ENCODE assay signal across 8 cellular contexts in genomic region chr6:43426928-43427405, GRCh38. TPM values are rescaled to one million over a fixed set of nuclear protein-coding genes. Genes with fewer than 3 reads are reported as not detected.
DNase-seq lines count a peak whose midpoint lies in the region; ATAC-seq, FAIRE-seq and TF ChIP-seq lines count a peak whose summit lies in the region.

No MANE protein-coding gene starts in this region.

- in situ Hi-C loops in HepG2 (cut with HindIII; ENCODE audit: extremely low pct_ligation_motif_present, low pct_unique_long_range_greater_than_20kb), result no loop called here

- peaks cover 0 to under 1% of the 10 kb centered on the region in 2 donors for H3K36me3 ChIP-seq in adrenal gland (replicated peaks in 1 of 2)
- peaks cover 0 to 5% of the 10 kb centered on the region in 2 experiments; a peak in 1 of 5 replicates for H3K36me3 ChIP-seq in HepG2 (replicated peaks in 1 of 2; ENCODE audit: control insufficient read depth in 1 of 2, insufficient read depth in 2 of 2, low read length in 2 of 2)
- H3K36me3 ChIP-seq in tibial artery, result peaks cover 0 to 8% (median 6%) of the 10 kb centered on the region in 3 donors

- H3K4me3 ChIP-seq in adrenal gland, result peak overlapping the region in 3 of 4 donors; percentile 67 to 94 (median 69)
- peak overlapping the region; percentile 84 to 93 (median 91) for H3K4me3 ChIP-seq in HepG2 (replicated peaks in 1 of 3; ENCODE audit: insufficient read depth in 1 of 3, low read depth in 2 of 3, low read length in 3 of 3)
- peak overlapping the region; percentile 73 to 74 for H3K4me3 ChIP-seq in tibial artery

- TF ChIP-seq CTCF in adrenal gland (IDR thresholded peaks at IDR 0.05) (no peak), HepG2 (CRISPR knock-in tag; IDR thresholded peaks at IDR 0.05) (no peak), tibial artery (IDR thresholded peaks at IDR 0.05) (no peak)

- H3K27ac ChIP-seq in adrenal gland, result peak overlapping the region; percentile 79 to 96 (median 81)
- peak overlapping the region; percentile 74 for H3K27ac ChIP-seq in HepG2 (ENCODE audit: extremely low read length, insufficient read depth, low read length)
- H3K27ac ChIP-seq in tibial artery, result peak overlapping the region; percentile 65 to 88

- no peak for TF ChIP-seq EP300 in HepG2 (IDR thresholded peaks at IDR 0.05; ENCODE audit: low read depth in 2 of 2, low read length in 2 of 2)
- TF ChIP-seq EP300 in HepG2 (CRISPR knock-in tag; IDR thresholded peaks at IDR 0.05; ENCODE audit: borderline replicate concordance), result no peak

- H3K4me1 ChIP-seq in adrenal gland (replicated peaks in 1 of 2) (peaks cover 13 to 19% of the 10 kb centered on the region in 2 donors), HepG2 (ENCODE audit: insufficient read depth, low read length) (peaks cover 34% of the 10 kb centered on the region), tibial artery (peaks cover 0 to 29% (median 15%) of the 10 kb centered on the region in 4 donors)

- H3K36me3 Mint-ChIP-seq in activated CD8-positive, alpha-beta memory T cell treated with anti-CD3 and anti-CD28 coated beads, Interleukin-2, amount 10 ng/mL, durations not matched to agents 7 days and 5 days, result peaks cover 2% of the 10 kb centered on the region

- H3K79me2 ChIP-seq in HepG2 (ENCODE audit: insufficient read depth, low read length), result peaks cover 14% of the 10 kb centered on the region

- TF ChIP-seq POLR2A in adrenal gland (IDR thresholded peaks at IDR 0.05) (no peak), HepG2 (IDR thresholded peaks at IDR 0.05; ENCODE audit: insufficient read depth in 1 of 2, low read depth in 2 of 2, low read length in 2 of 2) (no peak)

- H3K9me3 ChIP-seq in adrenal gland (replicated peaks in 1 of 3) (no peaks in the 10 kb centered on the region), HepG2 (ENCODE audit: low read length) (no peaks in the 10 kb centered on the region), tibial artery (no peaks in the 10 kb centered on the region)

- FAIRE-seq in HepG2 (lab: Jason Lieb, UNC), result no peak

- H3K9me3 Mint-ChIP-seq in activated CD8-positive, alpha-beta memory T cell treated with anti-CD3 and anti-CD28 coated beads, Interleukin-2, amount 10 ng/mL, durations not matched to agents 7 days and 5 days (ENCODE audit: low read depth), result no peaks in the 10 kb centered on the region

- no peak overlapping the region for H2AFZ ChIP-seq in HepG2 (ENCODE audit: low read length)

- H3K9ac ChIP-seq in HepG2 (ENCODE audit: insufficient read depth, low read depth, low read length), result peak overlapping the region; percentile 86

- CTCF ChIA-PET in activated CD8-positive, alpha-beta memory T cell treated with anti-CD3 and anti-CD28 coated beads, Interleukin-2, amount 10 ng/mL, durations not matched to agents 7 days and 5 days (lab: Charles Lee), result interaction anchor here (0.8 to 2.0 kb wide), 9 partner anchors 16 to 173 kb away, joined by 3 to 8 read pairs (median 4); partner anchors contain the start of genes DLK2 and ZNF318
- CTCF ChIA-PET in HepG2 (lab: Yijun Ruan, JAX; ENCODE audit: low intra/inter-chr PET ratio, low total read pairs), result no interaction called here

- peaks cover 22% of the 10 kb centered on the region for H3K4me1 Mint-ChIP-seq in activated CD8-positive, alpha-beta memory T cell treated with anti-CD3 and anti-CD28 coated beads, Interleukin-2, amount 10 ng/mL, durations not matched to agents 7 days and 5 days

- no peaks in the 10 kb centered on the region for H3K27me3 Mint-ChIP-seq in activated CD8-positive, alpha-beta memory T cell treated with anti-CD3 and anti-CD28 coated beads, Interleukin-2, amount 10 ng/mL, durations not matched to agents 7 days and 5 days

- no peaks in the 10 kb centered on the region for H4K20me1 ChIP-seq in HepG2 (ENCODE audit: insufficient read depth, low read length)

- peak overlapping the region; percentile 96 for H3K27ac Mint-ChIP-seq in activated CD8-positive, alpha-beta memory T cell treated with anti-CD3 and anti-CD28 coated beads, Interleukin-2, amount 10 ng/mL, durations not matched to agents 7 days and 5 days

- peak overlapping the region; percentile 93 for H3K4me2 ChIP-seq in HepG2 (ENCODE audit: low read depth, low read length)

- 23 to 85% (median 36%) methylated on average over 6 to 23 of the region's 23 CpGs for WGBS in adrenal gland, 4 donors
- 76% methylated on average over 23 of the region's 23 CpGs for WGBS in HepG2 (ENCODE audit: low lambda C conversion rate)

- TSS peak; percentile 99 for BruUV-seq in HepG2 (replicated peaks; lab: Mats Ljungman, UMichigan)

- H3K27me3 ChIP-seq in adrenal gland (no peaks in the 10 kb centered on the region), HepG2 (ENCODE audit: control insufficient read depth in 1 of 2, insufficient read depth in 2 of 2, low read length in 2 of 2) (no peaks in the 10 kb centered on the region; a peak in 1 of 5 replicates), tibial artery (no peaks in the 10 kb centered on the region)

- no peak for ATAC-seq in activated CD8-positive, alpha-beta memory T cell treated with anti-CD3 and anti-CD28 coated beads, Interleukin-2, amount 10 ng/mL, durations not matched to agents 7 days and 5 days
- ATAC-seq in HepG2 (no peak; the same call in 2 of the 3 replicates), HG02938 (IDR thresholded peaks at IDR 0.05; ENCODE audit: unreplicated experiment) (no peak)

- H3K4me3 Mint-ChIP-seq in activated CD8-positive, alpha-beta memory T cell treated with anti-CD3 and anti-CD28 coated beads, Interleukin-2, amount 10 ng/mL, durations not matched to agents 7 days and 5 days, result peak overlapping the region; percentile 96

- POLR2A ChIA-PET in HepG2 (lab: Yijun Ruan, JAX), result interaction anchor here (0.7 to 3.4 kb wide), 28 partner anchors 10 to 351 kb away, joined by 3 to 63 read pairs (median 5); partner anchors contain the start of genes CUL9, DLK2, DNPH1 and GTPBP2

- DNase-seq in activated CD8-positive, alpha-beta memory T cell treated with anti-CD3 and anti-CD28 coated beads, Interleukin-2, amount 10 ng/mL, durations not matched to agents 7 days and 5 days, result no peak
- no peak for DNase-seq in activated CD8-positive, alpha-beta memory T cell treated with anti-CD3 and anti-CD28 coated beads, Interleukin-2, amount 50 U/mL, for 4 hours
- DNase-seq in adrenal gland (no peak), HepG2 (ENCODE audit: low spot score) (no peak), tibial artery (no peak), NOMO-1 treated with DMSO at 0.1 percent for 48 hours (lab: John Stamatoyannopoulos, UW; ENCODE audit: unreplicated experiment) (no peak), AML-193 (lab: John Stamatoyannopoulos, UW) (no peak)

- intact Hi-C loops in adrenal gland (cut with DNase I) (loop anchor here in 1 of 2 donors (5.0 kb wide), 1 partner anchor 60 kb away; the partner anchor contains the start of gene ZNF318), HepG2 (cut with micrococcal nuclease; ENCODE audit: unreplicated experiment) (loop anchor here (1.0 to 10.0 kb wide), 3 partner anchors 9 to 162 kb away; partner anchors contain the start of gene ZNF318), tibial artery (cut with DNase I; ENCODE audit: low total_unique reads) (loop anchor here (5.0 kb wide), 1 partner anchor 55 kb away; no protein-coding TSS in a partner anchor)

- no peak for TF ChIP-seq RAD21 in HepG2 (CRISPR knock-in tag; IDR thresholded peaks at IDR 0.05)

RNA-seq across cellular contexts. Expression of gene ABCC10, which starts 0.4 kb away (rescaled TPM):
- total RNA-seq in activated CD8-positive, alpha-beta memory T cell treated with anti-CD3 and anti-CD28 coated beads, Interleukin-2, amount 10 ng/mL, durations not matched to agents 7 days and 5 days, result 10 to 100 TPM; 52.0 to 59.6 TPM
- 10 to 100 TPM; 19.1 to 40.0 (median 23.9) TPM for total RNA-seq in adrenal gland
- polyA plus RNA-seq in adrenal gland, result 100 to 1,000 TPM in 1 of 3 donors, 10 to 100 TPM in 1, 1 to 10 TPM in 1; 8.5 to 123 (median 70.7) TPM
- 11.2 and 24.3 TPM in 2 replicates for total RNA-seq in HepG2 (2016; rRNA removed; fragmentation: Illumina TruSeq; extraction: Trizol)
- 3.0 and 3.3 TPM in 2 replicates for total RNA-seq in HepG2 (2016; cell fraction: cytosol; rRNA removed; fragmentation: Illumina TruSeq; extraction: Trizol; ENCODE audit: low read depth)
- total RNA-seq in HepG2 (2016; cell fraction: insoluble cytoplasmic fraction; rRNA removed; fragmentation: Illumina TruSeq; extraction: Trizol), result 8.8 and 26.6 TPM in 2 replicates
- 6.5 and 8.3 TPM in 2 replicates for total RNA-seq in HepG2 (2016; cell fraction: membrane; rRNA removed; fragmentation: Illumina TruSeq; extraction: Trizol)
- total RNA-seq in HepG2 (2016; cell fraction: nucleus; rRNA removed; fragmentation: Illumina TruSeq; extraction: Trizol), result 31.0 and 40.1 TPM in 2 replicates
- 16.0 and 24.1 TPM in 2 replicates for polyA plus RNA-seq in HepG2 (2011; rRNA removed)
- polyA plus RNA-seq in HepG2 (2011; cell fraction: cytosol; rRNA removed), result 11.8 and 12.5 TPM in 2 replicates
- polyA plus RNA-seq in HepG2 (2011; cell fraction: nucleus; rRNA removed), result 91.9 and 94.6 TPM in 2 replicates
- 11.7 and 19.9 TPM in 2 replicates for polyA plus RNA-seq in HepG2 (2012)
- 3.1 and 3.3 TPM in 2 replicates for polyA plus RNA-seq in HepG2 (2016; cell fraction: cytosol; fragmentation: Illumina TruSeq; extraction: Trizol; ENCODE audit: low read depth)
- 5.9 and 7.7 TPM in 2 replicates for polyA plus RNA-seq in HepG2 (2016; cell fraction: insoluble cytoplasmic fraction; fragmentation: Illumina TruSeq; extraction: Trizol; ENCODE audit: low read depth)
- polyA plus RNA-seq in HepG2 (2016; cell fraction: membrane; fragmentation: Illumina TruSeq; extraction: Trizol; ENCODE audit: low read depth), result 3.2 and 4.6 TPM in 2 replicates
- polyA plus RNA-seq in HepG2 (2016; cell fraction: nucleus; fragmentation: Illumina TruSeq; extraction: Trizol; ENCODE audit: insufficient read depth, low read depth), result 59.5 and 67.0 TPM in 2 replicates
- polyA minus RNA-seq in HepG2 (2011; rRNA and poly(A)+ RNA removed; ENCODE audit: low replicate concordance), result 17.7 and 40.9 TPM in 2 replicates
- polyA minus RNA-seq in HepG2 (2011; cell fraction: cytosol; rRNA and poly(A)+ RNA removed), result 14.1 and 14.5 TPM in 2 replicates
- 36.8 and 38.7 TPM in 2 replicates for polyA minus RNA-seq in HepG2 (2011; cell fraction: nucleus; rRNA and poly(A)+ RNA removed)

RNA-seq across cellular contexts. Expression of gene DLK2, which starts 28.4 kb away (rescaled TPM):
- total RNA-seq in activated CD8-positive, alpha-beta memory T cell treated with anti-CD3 and anti-CD28 coated beads, Interleukin-2, amount 10 ng/mL, durations not matched to agents 7 days and 5 days, result not detected
- total RNA-seq in adrenal gland (1 to 10 TPM in 3 of 8 donors, under 1 TPM in 2, not detected in 3; 0.14 to 3.9 (median 1.5) TPM), HepG2 (2016; rRNA removed; fragmentation: Illumina TruSeq; extraction: Trizol) (0.74 and 1.2 TPM in 2 replicates)
- polyA plus RNA-seq in adrenal gland (1 to 10 TPM in 1 of 3 donors, under 1 TPM in 1, not detected in 1; 0.64 to 1.0 TPM), HepG2 (2011; rRNA removed) (3.8 and 5.9 TPM in 2 replicates)
- total RNA-seq in HepG2 (2016; cell fraction: cytosol; rRNA removed; fragmentation: Illumina TruSeq; extraction: Trizol; ENCODE audit: low read depth), result 0.62 and 0.81 TPM in 2 replicates
- 1.1 and 1.4 TPM in 2 replicates for total RNA-seq in HepG2 (2016; cell fraction: insoluble cytoplasmic fraction; rRNA removed; fragmentation: Illumina TruSeq; extraction: Trizol)
- 0.71 and 1.7 TPM in 2 replicates for total RNA-seq in HepG2 (2016; cell fraction: membrane; rRNA removed; fragmentation: Illumina TruSeq; extraction: Trizol)
- total RNA-seq in HepG2 (2016; cell fraction: nucleus; rRNA removed; fragmentation: Illumina TruSeq; extraction: Trizol), result 0.81 TPM in 2 replicates
- polyA plus RNA-seq in HepG2 (2011; cell fraction: cytosol; rRNA removed), result 5.4 and 6.3 TPM in 2 replicates
- polyA plus RNA-seq in HepG2 (2011; cell fraction: nucleus; rRNA removed), result 5.7 and 8.0 TPM in 2 replicates
- 3.9 and 4.0 TPM in 2 replicates for polyA plus RNA-seq in HepG2 (2012)
- polyA plus RNA-seq in HepG2 (2016; cell fraction: cytosol; fragmentation: Illumina TruSeq; extraction: Trizol; ENCODE audit: low read depth), result 1.2 TPM in 2 replicates
- polyA plus RNA-seq in HepG2 (2016; cell fraction: insoluble cytoplasmic fraction; fragmentation: Illumina TruSeq; extraction: Trizol; ENCODE audit: low read depth), result 0.61 and 0.65 TPM in 2 replicates
- 1.1 and 2.0 TPM in 2 replicates for polyA plus RNA-seq in HepG2 (2016; cell fraction: membrane; fragmentation: Illumina TruSeq; extraction: Trizol; ENCODE audit: low read depth)
- polyA plus RNA-seq in HepG2 (2016; cell fraction: nucleus; fragmentation: Illumina TruSeq; extraction: Trizol; ENCODE audit: insufficient read depth, low read depth), result 1.5 and 2.0 TPM in 2 replicates
- 2.9 and 10.0 TPM in 2 replicates for polyA minus RNA-seq in HepG2 (2011; rRNA and poly(A)+ RNA removed; ENCODE audit: low replicate concordance)
- 2.9 and 3.3 TPM in 2 replicates for polyA minus RNA-seq in HepG2 (2011; cell fraction: cytosol; rRNA and poly(A)+ RNA removed)
- polyA minus RNA-seq in HepG2 (2011; cell fraction: nucleus; rRNA and poly(A)+ RNA removed), result 1.7 TPM in 2 replicates

RNA-seq across cellular contexts. Expression of gene TJAP1, which starts 50.4 kb away (rescaled TPM):
- 10 to 100 TPM; 41.1 to 41.8 TPM for total RNA-seq in activated CD8-positive, alpha-beta memory T cell treated with anti-CD3 and anti-CD28 coated beads, Interleukin-2, amount 10 ng/mL, durations not matched to agents 7 days and 5 days
- total RNA-seq in adrenal gland, result 10 to 100 TPM; 24.5 to 66.0 (median 33.0) TPM
- 10 to 100 TPM; 17.6 to 77.5 (median 54.4) TPM for polyA plus RNA-seq in adrenal gland
- 10.2 and 15.7 TPM in 2 replicates for total RNA-seq in HepG2 (2016; rRNA removed; fragmentation: Illumina TruSeq; extraction: Trizol)
- total RNA-seq in HepG2 (2016; cell fraction: cytosol; rRNA removed; fragmentation: Illumina TruSeq; extraction: Trizol; ENCODE audit: low read depth), result 6.4 and 7.2 TPM in 2 replicates
- total RNA-seq in HepG2 (2016; cell fraction: insoluble cytoplasmic fraction; rRNA removed; fragmentation: Illumina TruSeq; extraction: Trizol), result 12.5 and 16.8 TPM in 2 replicates
- 7.9 and 8.5 TPM in 2 replicates for total RNA-seq in HepG2 (2016; cell fraction: membrane; rRNA removed; fragmentation: Illumina TruSeq; extraction: Trizol)
- total RNA-seq in HepG2 (2016; cell fraction: nucleus; rRNA removed; fragmentation: Illumina TruSeq; extraction: Trizol), result 22.6 and 23.5 TPM in 2 replicates
- 41.6 and 48.3 TPM in 2 replicates for polyA plus RNA-seq in HepG2 (2011; rRNA removed)
- 19.2 and 22.0 TPM in 2 replicates for polyA plus RNA-seq in HepG2 (2011; cell fraction: cytosol; rRNA removed)
- 220 TPM in 2 replicates for polyA plus RNA-seq in HepG2 (2011; cell fraction: nucleus; rRNA removed)
- 27.3 and 28.6 TPM in 2 replicates for polyA plus RNA-seq in HepG2 (2012)
- 2.1 and 2.3 TPM in 2 replicates for polyA plus RNA-seq in HepG2 (2016; cell fraction: cytosol; fragmentation: Illumina TruSeq; extraction: Trizol; ENCODE audit: low read depth)
- polyA plus RNA-seq in HepG2 (2016; cell fraction: insoluble cytoplasmic fraction; fragmentation: Illumina TruSeq; extraction: Trizol; ENCODE audit: low read depth), result 13.6 and 18.5 TPM in 2 replicates
- polyA plus RNA-seq in HepG2 (2016; cell fraction: membrane; fragmentation: Illumina TruSeq; extraction: Trizol; ENCODE audit: low read depth), result 6.4 and 6.8 TPM in 2 replicates
- 89.6 and 90.5 TPM in 2 replicates for polyA plus RNA-seq in HepG2 (2016; cell fraction: nucleus; fragmentation: Illumina TruSeq; extraction: Trizol; ENCODE audit: insufficient read depth, low read depth)
- 17.3 and 27.1 TPM in 2 replicates for polyA minus RNA-seq in HepG2 (2011; rRNA and poly(A)+ RNA removed; ENCODE audit: low replicate concordance)
- polyA minus RNA-seq in HepG2 (2011; cell fraction: cytosol; rRNA and poly(A)+ RNA removed), result 9.3 and 9.7 TPM in 2 replicates
- 38.8 and 46.0 TPM in 2 replicates for polyA minus RNA-seq in HepG2 (2011; cell fraction: nucleus; rRNA and poly(A)+ RNA removed)

RNA-seq across cellular contexts. Expression of gene ZNF318, which starts 57.5 kb away (rescaled TPM):
- total RNA-seq in activated CD8-positive, alpha-beta memory T cell treated with anti-CD3 and anti-CD28 coated beads, Interleukin-2, amount 10 ng/mL, durations not matched to agents 7 days and 5 days, result 10 to 100 TPM in 1 of 2 experiments, 1 to 10 TPM in 1; 9.7 to 12.8 TPM
- total RNA-seq in adrenal gland (10 to 100 TPM; 12.0 to 19.3 (median 14.2) TPM), HepG2 (2016; rRNA removed; fragmentation: Illumina TruSeq; extraction: Trizol) (13.0 and 19.4 TPM in 2 replicates)
- polyA plus RNA-seq in adrenal gland (10 to 100 TPM in 1 of 3 donors, 1 to 10 TPM in 2; 5.9 to 13.8 (median 9.2) TPM), HepG2 (2011; rRNA removed) (14.5 and 15.1 TPM in 2 replicates)
- 1.6 TPM in 2 replicates for total RNA-seq in HepG2 (2016; cell fraction: cytosol; rRNA removed; fragmentation: Illumina TruSeq; extraction: Trizol; ENCODE audit: low read depth)
- 11.9 and 17.8 TPM in 2 replicates for total RNA-seq in HepG2 (2016; cell fraction: insoluble cytoplasmic fraction; rRNA removed; fragmentation: Illumina TruSeq; extraction: Trizol)
- 5.6 and 6.6 TPM in 2 replicates for total RNA-seq in HepG2 (2016; cell fraction: membrane; rRNA removed; fragmentation: Illumina TruSeq; extraction: Trizol)
- total RNA-seq in HepG2 (2016; cell fraction: nucleus; rRNA removed; fragmentation: Illumina TruSeq; extraction: Trizol), result 16.1 and 16.5 TPM in 2 replicates
- polyA plus RNA-seq in HepG2 (2011; cell fraction: cytosol; rRNA removed), result 9.0 and 11.7 TPM in 2 replicates
- 23.4 and 27.7 TPM in 2 replicates for polyA plus RNA-seq in HepG2 (2011; cell fraction: nucleus; rRNA removed)
- 14.6 and 16.4 TPM in 2 replicates for polyA plus RNA-seq in HepG2 (2012)
- 0.93 and 1.1 TPM in 2 replicates for polyA plus RNA-seq in HepG2 (2016; cell fraction: cytosol; fragmentation: Illumina TruSeq; extraction: Trizol; ENCODE audit: low read depth)
- 13.7 and 15.1 TPM in 2 replicates for polyA plus RNA-seq in HepG2 (2016; cell fraction: insoluble cytoplasmic fraction; fragmentation: Illumina TruSeq; extraction: Trizol; ENCODE audit: low read depth)
- polyA plus RNA-seq in HepG2 (2016; cell fraction: membrane; fragmentation: Illumina TruSeq; extraction: Trizol; ENCODE audit: low read depth), result 1.8 and 2.1 TPM in 2 replicates
- polyA plus RNA-seq in HepG2 (2016; cell fraction: nucleus; fragmentation: Illumina TruSeq; extraction: Trizol; ENCODE audit: insufficient read depth, low read depth), result 26.2 and 27.0 TPM in 2 replicates
- polyA minus RNA-seq in HepG2 (2011; rRNA and poly(A)+ RNA removed; ENCODE audit: low replicate concordance), result 38.1 and 51.2 TPM in 2 replicates
- polyA minus RNA-seq in HepG2 (2011; cell fraction: cytosol; rRNA and poly(A)+ RNA removed), result 19.6 and 24.3 TPM in 2 replicates
- 20.5 and 30.1 TPM in 2 replicates for polyA minus RNA-seq in HepG2 (2011; cell fraction: nucleus; rRNA and poly(A)+ RNA removed)
